In the genomic region with DNA sequence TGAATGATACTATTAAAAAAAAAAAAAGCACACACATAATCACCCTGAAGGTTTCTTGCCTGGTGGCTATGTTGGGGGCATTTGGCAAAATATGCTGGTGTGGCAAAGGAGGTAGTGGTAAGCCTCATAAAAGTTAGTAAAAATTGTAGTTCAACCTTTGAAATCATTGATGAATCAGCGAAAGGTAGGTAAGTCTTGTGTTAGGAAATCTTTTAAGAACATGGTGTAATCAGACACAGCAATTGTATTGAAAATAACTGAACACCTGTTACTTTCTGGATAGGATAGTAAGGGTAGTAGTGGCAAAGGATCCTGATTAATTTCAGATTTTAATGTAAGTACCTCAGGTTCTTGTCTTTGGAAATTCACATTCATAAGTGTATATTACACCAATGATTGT, we compare ENCODE assay signal across 1 cellular context.
TF ChIP-seq lines count a peak whose summit lies in the region.

No MANE protein-coding gene starts in this region.

TF ChIP-seq in A549, 52 proteins besides CTCF, POLR2A, EP300 and RAD21:
- TF ChIP-seq, protein P1, sequence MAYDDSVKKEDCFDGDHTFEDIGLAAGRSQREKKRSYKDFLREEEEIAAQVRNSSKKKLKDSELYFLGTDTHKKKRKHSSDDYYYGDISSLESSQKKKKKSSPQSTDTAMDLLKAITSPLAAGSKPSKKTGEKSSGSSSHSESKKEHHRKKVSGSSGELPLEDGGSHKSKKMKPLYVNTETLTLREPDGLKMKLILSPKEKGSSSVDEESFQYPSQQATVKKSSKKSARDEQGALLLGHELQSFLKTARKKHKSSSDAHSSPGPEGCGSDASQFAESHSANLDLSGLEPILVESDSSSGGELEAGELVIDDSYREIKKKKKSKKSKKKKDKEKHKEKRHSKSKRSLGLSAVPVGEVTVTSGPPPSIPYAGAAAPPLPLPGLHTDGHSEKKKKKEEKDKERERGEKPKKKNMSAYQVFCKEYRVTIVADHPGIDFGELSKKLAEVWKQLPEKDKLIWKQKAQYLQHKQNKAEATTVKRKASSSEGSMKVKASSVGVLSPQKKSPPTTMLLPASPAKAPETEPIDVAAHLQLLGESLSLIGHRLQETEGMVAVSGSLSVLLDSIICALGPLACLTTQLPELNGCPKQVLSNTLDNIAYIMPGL (CRISPR knock-in tag; IDR thresholded peaks at IDR 0.05; ENCODE audit: borderline replicate concordance): no peak
- TF ChIP-seq JUNB (IDR thresholded peaks at IDR 0.05): no peak
- no peak for TF ChIP-seq TFCP2L1 (CRISPR knock-in tag; IDR thresholded peaks at IDR 0.05)
- peak; percentile 56 for TF ChIP-seq MAFK (IDR thresholded peaks at IDR 0.05; ENCODE audit: partially characterized antibody)
- no peak for TF ChIP-seq CBX8 (IDR thresholded peaks at IDR 0.05)
- no peak for TF ChIP-seq RARB (CRISPR knock-in tag; IDR thresholded peaks at IDR 0.05)
- TF ChIP-seq CBX2 (IDR thresholded peaks at IDR 0.05; ENCODE audit: borderline replicate concordance, low read depth): no peak
- no peak for TF ChIP-seq SMC3 (IDR thresholded peaks at IDR 0.05)
